ENCODE assay signal across 1 cellular context in genomic region chr16:79272141-79272577, GRCh38.
TF ChIP-seq lines count a peak whose summit lies in the region.

No MANE protein-coding gene starts in this region.

TF ChIP-seq in GM23338, 12 proteins besides CTCF, POLR2A, EP300 and RAD21 (continued from another document):
- TF ChIP-seq, protein P1, sequence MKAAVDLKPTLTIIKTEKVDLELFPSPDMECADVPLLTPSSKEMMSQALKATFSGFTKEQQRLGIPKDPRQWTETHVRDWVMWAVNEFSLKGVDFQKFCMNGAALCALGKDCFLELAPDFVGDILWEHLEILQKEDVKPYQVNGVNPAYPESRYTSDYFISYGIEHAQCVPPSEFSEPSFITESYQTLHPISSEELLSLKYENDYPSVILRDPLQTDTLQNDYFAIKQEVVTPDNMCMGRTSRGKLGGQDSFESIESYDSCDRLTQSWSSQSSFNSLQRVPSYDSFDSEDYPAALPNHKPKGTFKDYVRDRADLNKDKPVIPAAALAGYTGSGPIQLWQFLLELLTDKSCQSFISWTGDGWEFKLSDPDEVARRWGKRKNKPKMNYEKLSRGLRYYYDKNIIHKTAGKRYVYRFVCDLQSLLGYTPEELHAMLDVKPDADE (IDR thresholded peaks at IDR 0.05): no peak
- TF ChIP-seq ZNF331 (CRISPR knock-in tag; IDR thresholded peaks at IDR 0.05; ENCODE audit: low read depth): no peak
